In the genomic region with DNA sequence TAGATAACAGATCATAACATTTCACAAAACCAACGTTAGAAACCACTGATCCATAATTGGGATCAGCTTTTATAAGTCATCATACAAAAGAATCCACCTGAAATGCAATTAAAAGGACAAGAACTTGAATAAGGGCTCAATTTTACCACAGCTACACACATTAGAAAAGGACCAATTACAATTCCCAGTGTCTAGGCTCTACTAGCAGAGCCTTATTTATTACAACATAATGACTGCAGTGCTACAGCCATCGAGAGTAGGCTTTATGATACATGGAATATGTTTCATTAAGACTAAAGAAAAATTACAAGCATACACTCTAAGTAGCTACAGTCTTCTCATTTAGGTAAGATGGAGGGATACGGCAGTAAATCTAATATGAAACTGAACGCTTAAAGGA, we compare ENCODE assay signal across 1 cellular context.
TF ChIP-seq lines count a peak whose summit lies in the region.

No MANE protein-coding gene starts in this region.

TF ChIP-seq in WTC11, 78 proteins besides CTCF, POLR2A, EP300 and RAD21 (continued from another document):
- TF ChIP-seq, protein P1, sequence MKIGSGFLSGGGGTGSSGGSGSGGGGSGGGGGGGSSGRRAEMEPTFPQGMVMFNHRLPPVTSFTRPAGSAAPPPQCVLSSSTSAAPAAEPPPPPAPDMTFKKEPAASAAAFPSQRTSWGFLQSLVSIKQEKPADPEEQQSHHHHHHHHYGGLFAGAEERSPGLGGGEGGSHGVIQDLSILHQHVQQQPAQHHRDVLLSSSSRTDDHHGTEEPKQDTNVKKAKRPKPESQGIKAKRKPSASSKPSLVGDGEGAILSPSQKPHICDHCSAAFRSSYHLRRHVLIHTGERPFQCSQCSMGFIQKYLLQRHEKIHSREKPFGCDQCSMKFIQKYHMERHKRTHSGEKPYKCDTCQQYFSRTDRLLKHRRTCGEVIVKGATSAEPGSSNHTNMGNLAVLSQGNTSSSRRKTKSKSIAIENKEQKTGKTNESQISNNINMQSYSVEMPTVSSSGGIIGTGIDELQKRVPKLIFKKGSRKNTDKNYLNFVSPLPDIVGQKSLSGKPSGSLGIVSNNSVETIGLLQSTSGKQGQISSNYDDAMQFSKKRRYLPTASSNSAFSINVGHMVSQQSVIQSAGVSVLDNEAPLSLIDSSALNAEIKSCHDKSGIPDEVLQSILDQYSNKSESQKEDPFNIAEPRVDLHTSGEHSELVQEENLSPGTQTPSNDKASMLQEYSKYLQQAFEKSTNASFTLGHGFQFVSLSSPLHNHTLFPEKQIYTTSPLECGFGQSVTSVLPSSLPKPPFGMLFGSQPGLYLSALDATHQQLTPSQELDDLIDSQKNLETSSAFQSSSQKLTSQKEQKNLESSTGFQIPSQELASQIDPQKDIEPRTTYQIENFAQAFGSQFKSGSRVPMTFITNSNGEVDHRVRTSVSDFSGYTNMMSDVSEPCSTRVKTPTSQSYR (CRISPR knock-in tag; IDR thresholded peaks at IDR 0.05): no peak
- TF ChIP-seq, protein P2, sequence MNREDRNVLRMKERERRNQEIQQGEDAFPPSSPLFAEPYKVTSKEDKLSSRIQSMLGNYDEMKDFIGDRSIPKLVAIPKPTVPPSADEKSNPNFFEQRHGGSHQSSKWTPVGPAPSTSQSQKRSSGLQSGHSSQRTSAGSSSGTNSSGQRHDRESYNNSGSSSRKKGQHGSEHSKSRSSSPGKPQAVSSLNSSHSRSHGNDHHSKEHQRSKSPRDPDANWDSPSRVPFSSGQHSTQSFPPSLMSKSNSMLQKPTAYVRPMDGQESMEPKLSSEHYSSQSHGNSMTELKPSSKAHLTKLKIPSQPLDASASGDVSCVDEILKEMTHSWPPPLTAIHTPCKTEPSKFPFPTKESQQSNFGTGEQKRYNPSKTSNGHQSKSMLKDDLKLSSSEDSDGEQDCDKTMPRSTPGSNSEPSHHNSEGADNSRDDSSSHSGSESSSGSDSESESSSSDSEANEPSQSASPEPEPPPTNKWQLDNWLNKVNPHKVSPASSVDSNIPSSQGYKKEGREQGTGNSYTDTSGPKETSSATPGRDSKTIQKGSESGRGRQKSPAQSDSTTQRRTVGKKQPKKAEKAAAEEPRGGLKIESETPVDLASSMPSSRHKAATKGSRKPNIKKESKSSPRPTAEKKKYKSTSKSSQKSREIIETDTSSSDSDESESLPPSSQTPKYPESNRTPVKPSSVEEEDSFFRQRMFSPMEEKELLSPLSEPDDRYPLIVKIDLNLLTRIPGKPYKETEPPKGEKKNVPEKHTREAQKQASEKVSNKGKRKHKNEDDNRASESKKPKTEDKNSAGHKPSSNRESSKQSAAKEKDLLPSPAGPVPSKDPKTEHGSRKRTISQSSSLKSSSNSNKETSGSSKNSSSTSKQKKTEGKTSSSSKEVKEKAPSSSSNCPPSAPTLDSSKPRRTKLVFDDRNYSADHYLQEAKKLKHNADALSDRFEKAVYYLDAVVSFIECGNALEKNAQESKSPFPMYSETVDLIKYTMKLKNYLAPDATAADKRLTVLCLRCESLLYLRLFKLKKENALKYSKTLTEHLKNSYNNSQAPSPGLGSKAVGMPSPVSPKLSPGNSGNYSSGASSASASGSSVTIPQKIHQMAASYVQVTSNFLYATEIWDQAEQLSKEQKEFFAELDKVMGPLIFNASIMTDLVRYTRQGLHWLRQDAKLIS (CRISPR knock-in tag; IDR thresholded peaks at IDR 0.05; ENCODE audit: borderline replicate concordance): no peak
- TF ChIP-seq, protein P3, sequence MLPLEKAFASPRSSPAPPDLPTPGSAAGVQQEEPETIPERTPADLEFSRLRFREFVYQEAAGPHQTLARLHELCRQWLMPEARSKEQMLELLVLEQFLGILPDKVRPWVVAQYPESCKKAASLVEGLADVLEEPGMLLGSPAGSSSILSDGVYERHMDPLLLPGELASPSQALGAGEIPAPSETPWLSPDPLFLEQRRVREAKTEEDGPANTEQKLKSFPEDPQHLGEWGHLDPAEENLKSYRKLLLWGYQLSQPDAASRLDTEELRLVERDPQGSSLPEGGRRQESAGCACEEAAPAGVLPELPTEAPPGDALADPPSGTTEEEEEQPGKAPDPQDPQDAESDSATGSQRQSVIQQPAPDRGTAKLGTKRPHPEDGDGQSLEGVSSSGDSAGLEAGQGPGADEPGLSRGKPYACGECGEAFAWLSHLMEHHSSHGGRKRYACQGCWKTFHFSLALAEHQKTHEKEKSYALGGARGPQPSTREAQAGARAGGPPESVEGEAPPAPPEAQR (CRISPR knock-in tag; IDR thresholded peaks at IDR 0.05): no peak
- no peak for TF ChIP-seq TEAD1 (CRISPR knock-in tag; IDR thresholded peaks at IDR 0.05)
- no peak for TF ChIP-seq ZNF232 (CRISPR knock-in tag; IDR thresholded peaks at IDR 0.05)
- no peak for TF ChIP-seq CREB1 (CRISPR knock-in tag; IDR thresholded peaks at IDR 0.05)
- TF ChIP-seq NFE2L1 (CRISPR knock-in tag; IDR thresholded peaks at IDR 0.05): no peak
- TF ChIP-seq, protein P4, sequence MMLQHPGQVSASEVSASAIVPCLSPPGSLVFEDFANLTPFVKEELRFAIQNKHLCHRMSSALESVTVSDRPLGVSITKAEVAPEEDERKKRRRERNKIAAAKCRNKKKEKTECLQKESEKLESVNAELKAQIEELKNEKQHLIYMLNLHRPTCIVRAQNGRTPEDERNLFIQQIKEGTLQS (CRISPR knock-in tag; conservative IDR thresholded peaks at IDR 0.05): no peak
